ENCODE assay signal across 1 cellular context in the genomic region with DNA sequence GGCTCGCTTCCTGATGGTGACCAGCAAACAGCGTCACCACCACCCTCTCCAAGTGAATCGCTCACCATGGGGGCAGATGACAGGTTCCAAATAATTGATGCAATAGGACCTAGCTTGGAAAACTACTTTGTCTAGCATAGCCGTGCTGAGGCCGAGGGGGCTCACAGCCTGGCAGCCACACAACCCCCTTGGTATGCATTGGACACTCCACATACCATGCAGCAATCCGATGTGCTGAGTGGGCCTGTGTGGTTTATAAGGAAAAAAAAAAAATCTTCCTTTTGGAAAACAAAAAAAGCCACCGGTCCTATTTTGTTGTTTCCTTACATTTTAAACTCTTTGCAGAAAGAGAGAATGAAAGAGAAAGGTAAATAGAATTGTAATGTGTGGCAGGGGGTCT.
TF ChIP-seq lines count a peak whose summit lies in the region.

No MANE protein-coding gene starts in this region.

TF ChIP-seq in GM23338, 12 proteins besides CTCF, POLR2A, EP300 and RAD21:
- TF ChIP-seq CREB1 (CRISPR knock-in tag; IDR thresholded peaks at IDR 0.05; ENCODE audit: low read depth), result no peak
- no peak for TF ChIP-seq EZH2phosphoT487 (IDR thresholded peaks at IDR 0.05; ENCODE audit: unreplicated experiment)
- no peak for TF ChIP-seq NANOG (IDR thresholded peaks at IDR 0.05; ENCODE audit: borderline replicate concordance)
- TF ChIP-seq, protein P1, sequence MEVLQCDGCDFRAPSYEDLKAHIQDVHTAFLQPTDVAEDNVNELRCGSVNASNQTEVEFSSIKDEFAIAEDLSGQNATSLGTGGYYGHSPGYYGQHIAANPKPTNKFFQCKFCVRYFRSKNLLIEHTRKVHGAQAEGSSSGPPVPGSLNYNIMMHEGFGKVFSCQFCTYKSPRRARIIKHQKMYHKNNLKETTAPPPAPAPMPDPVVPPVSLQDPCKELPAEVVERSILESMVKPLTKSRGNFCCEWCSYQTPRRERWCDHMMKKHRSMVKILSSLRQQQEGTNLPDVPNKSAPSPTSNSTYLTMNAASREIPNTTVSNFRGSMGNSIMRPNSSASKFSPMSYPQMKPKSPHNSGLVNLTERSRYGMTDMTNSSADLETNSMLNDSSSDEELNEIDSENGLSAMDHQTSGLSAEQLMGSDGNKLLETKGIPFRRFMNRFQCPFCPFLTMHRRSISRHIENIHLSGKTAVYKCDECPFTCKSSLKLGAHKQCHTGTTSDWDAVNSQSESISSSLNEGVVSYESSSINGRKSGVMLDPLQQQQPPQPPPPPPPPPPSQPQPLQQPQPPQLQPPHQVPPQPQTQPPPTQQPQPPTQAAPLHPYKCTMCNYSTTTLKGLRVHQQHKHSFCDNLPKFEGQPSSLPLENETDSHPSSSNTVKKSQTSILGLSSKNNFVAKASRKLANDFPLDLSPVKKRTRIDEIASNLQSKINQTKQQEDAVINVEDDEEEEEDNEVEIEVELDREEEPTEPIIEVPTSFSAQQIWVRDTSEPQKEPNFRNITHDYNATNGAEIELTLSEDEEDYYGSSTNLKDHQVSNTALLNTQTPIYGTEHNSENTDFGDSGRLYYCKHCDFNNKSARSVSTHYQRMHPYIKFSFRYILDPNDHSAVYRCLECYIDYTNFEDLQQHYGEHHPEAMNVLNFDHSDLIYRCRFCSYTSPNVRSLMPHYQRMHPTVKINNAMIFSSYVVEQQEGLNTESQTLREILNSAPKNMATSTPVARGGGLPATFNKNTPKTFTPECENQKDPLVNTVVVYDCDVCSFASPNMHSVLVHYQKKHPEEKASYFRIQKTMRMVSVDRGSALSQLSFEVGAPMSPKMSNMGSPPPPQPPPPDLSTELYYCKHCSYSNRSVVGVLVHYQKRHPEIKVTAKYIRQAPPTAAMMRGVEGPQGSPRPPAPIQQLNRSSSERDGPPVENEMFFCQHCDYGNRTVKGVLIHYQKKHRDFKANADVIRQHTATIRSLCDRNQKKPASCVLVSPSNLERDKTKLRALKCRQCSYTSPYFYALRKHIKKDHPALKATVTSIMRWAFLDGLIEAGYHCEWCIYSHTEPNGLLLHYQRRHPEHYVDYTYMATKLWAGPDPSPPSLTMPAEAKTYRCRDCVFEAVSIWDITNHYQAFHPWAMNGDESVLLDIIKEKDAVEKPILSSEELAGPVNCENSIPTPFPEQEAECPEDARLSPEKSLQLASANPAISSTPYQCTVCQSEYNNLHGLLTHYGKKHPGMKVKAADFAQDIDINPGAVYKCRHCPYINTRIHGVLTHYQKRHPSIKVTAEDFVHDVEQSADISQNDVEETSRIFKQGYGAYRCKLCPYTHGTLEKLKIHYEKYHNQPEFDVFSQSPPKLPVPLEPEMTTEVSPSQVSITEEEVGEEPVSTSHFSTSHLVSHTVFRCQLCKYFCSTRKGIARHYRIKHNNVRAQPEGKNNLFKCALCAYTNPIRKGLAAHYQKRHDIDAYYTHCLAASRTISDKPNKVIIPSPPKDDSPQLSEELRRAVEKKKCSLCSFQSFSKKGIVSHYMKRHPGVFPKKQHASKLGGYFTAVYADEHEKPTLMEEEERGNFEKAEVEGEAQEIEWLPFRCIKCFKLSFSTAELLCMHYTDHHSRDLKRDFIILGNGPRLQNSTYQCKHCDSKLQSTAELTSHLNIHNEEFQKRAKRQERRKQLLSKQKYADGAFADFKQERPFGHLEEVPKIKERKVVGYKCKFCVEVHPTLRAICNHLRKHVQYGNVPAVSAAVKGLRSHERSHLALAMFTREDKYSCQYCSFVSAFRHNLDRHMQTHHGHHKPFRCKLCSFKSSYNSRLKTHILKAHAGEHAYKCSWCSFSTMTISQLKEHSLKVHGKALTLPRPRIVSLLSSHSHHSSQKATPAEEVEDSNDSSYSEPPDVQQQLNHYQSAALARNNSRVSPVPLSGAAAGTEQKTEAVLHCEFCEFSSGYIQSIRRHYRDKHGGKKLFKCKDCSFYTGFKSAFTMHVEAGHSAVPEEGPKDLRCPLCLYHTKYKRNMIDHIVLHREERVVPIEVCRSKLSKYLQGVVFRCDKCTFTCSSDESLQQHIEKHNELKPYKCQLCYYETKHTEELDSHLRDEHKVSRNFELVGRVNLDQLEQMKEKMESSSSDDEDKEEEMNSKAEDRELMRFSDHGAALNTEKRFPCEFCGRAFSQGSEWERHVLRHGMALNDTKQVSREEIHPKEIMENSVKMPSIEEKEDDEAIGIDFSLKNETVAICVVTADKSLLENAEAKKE (CRISPR knock-in tag; IDR thresholded peaks at IDR 0.05), result no peak
- no peak for TF ChIP-seq JUNB (IDR thresholded peaks at IDR 0.05; ENCODE audit: unreplicated experiment)
- no peak for TF ChIP-seq EZH2 (IDR thresholded peaks at IDR 0.05; ENCODE audit: low read depth, unreplicated experiment)
- no peak for TF ChIP-seq POLR2AphosphoS5 (IDR thresholded peaks at IDR 0.05; ENCODE audit: low read depth)
- TF ChIP-seq, protein P2, sequence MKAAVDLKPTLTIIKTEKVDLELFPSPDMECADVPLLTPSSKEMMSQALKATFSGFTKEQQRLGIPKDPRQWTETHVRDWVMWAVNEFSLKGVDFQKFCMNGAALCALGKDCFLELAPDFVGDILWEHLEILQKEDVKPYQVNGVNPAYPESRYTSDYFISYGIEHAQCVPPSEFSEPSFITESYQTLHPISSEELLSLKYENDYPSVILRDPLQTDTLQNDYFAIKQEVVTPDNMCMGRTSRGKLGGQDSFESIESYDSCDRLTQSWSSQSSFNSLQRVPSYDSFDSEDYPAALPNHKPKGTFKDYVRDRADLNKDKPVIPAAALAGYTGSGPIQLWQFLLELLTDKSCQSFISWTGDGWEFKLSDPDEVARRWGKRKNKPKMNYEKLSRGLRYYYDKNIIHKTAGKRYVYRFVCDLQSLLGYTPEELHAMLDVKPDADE (IDR thresholded peaks at IDR 0.05), result no peak
- TF ChIP-seq STAT1 (IDR thresholded peaks at IDR 0.05; ENCODE audit: unreplicated experiment), result no peak
